In genomic region chr10:61951144-61951483, GRCh38 we compare ENCODE assay signal across 21 cellular contexts. TPM values are rescaled to one million over a fixed set of nuclear protein-coding genes. Genes with fewer than 3 reads are reported as not detected.
DNase-seq lines count a peak whose midpoint lies in the region; ATAC-seq, FAIRE-seq and TF ChIP-seq lines count a peak whose summit lies in the region.
"Had no signal": no experiment of that assay in that cellular context is flagged by ENCODE, and none has a peak within 500 bp of the region (broad histone marks: within the 10 kb centered on the region; RNA-seq: fewer than 3 reads in every experiment).

No MANE protein-coding gene starts in this region.

- H3K27ac Mint-ChIP-seq in naive B cell = peak overlapping the region in 5 of 6 donors; percentile 24 to 86 (median 53)

- H3K36me3 ChIP-seq in DOHH2 (ENCODE audit: control insufficient read depth, low read length) = peaks cover 65% of the 10 kb centered on the region
- peaks cover 7% of the 10 kb centered on the region for H3K36me3 ChIP-seq in effector memory CD4-positive, alpha-beta T cell (ENCODE audit: control insufficient read depth, insufficient read depth, low read length)

- H4K20me1 ChIP-seq in DOHH2 (ENCODE audit: control insufficient read depth, insufficient read depth, low read depth, low read length) = no peaks in the 10 kb centered on the region

- H3K4me2 ChIP-seq in DOHH2 (ENCODE audit: low read length) = no peak overlapping the region
- H3K4me2 ChIP-seq: SK-N-SH had no signal

- ATAC-seq in naive B cell (ENCODE audit: low read depth in 2 of 2) (no peak), HG02610 (IDR thresholded peaks at IDR 0.05; ENCODE audit: unreplicated experiment) (no peak)

- peaks cover 65% of the 10 kb centered on the region for H3K4me1 ChIP-seq in DOHH2 (ENCODE audit: control insufficient read depth, low read length)
- no peaks in the 10 kb centered on the region for H3K4me1 ChIP-seq in effector memory CD4-positive, alpha-beta T cell (ENCODE audit: control insufficient read depth, insufficient read depth, low read length, poor library complexity, severe bottlenecking)
- H3K4me1 ChIP-seq: HAP-1 had no signal

- no peaks in the 10 kb centered on the region for H3K27me3 ChIP-seq in DOHH2 (ENCODE audit: control insufficient read depth, low read length)
- no peaks in the 10 kb centered on the region for H3K27me3 ChIP-seq in effector memory CD4-positive, alpha-beta T cell (replicated peaks; ENCODE audit: control insufficient read depth, insufficient read depth, low read length, poor library complexity, severe bottlenecking)

- no peak for TF ChIP-seq POLR2A in GM12892 (IDR thresholded peaks at IDR 0.05; ENCODE audit: low read depth, low read length)

- H3K27me3 Mint-ChIP-seq in naive B cell = no peaks in the 10 kb centered on the region

- DNase-seq in NCI-H69 (lab: John Stamatoyannopoulos, UW) = peak; percentile 44
- DNase-seq in brain pericyte (ENCODE audit: low read depth, low spot score) = peak; percentile 40
- no peak for DNase-seq in naive B cell
- DNase-seq in effector memory CD4-positive, alpha-beta T cell = no peak
- no peak for DNase-seq in GM12892 (ENCODE audit: insufficient read length)
- DNase-seq in NCI-H1436 treated with DMSO at 0.1 percent for 48 hours (lab: John Stamatoyannopoulos, UW) = no peak
- DNase-seq: ACHN, AML-193, DMS79, NCI-H2029 treated with DMSO at 0.1 percent for 48 hours, NCI-H2171 treated with DMSO at 0.1 percent for 48 hours, NCI-H510A, Right ventricle myocardium superior, SK-N-SH had no signal

- H3K36me3 Mint-ChIP-seq in naive B cell = peaks cover 24 to 33% of the 10 kb centered on the region in 2 donors

- H3F3A ChIP-seq in DOHH2 (ENCODE audit: control insufficient read depth, insufficient read depth) = peaks cover 3% of the 10 kb centered on the region; the same call in 1 of the 2 replicates

- H3K9me2 ChIP-seq in DOHH2 (replicated peaks; ENCODE audit: control insufficient read depth, low read length) = no peaks in the 10 kb centered on the region
- H3K9me2 ChIP-seq: SK-N-SH had no signal

- no peak for TF ChIP-seq CTCF in DOHH2 (IDR thresholded peaks at IDR 0.05; ENCODE audit: low read depth, low read length, poor library complexity, severe bottlenecking)

- peaks cover 29 to 66% (median 45%) of the 10 kb centered on the region in 3 donors for H3K4me1 Mint-ChIP-seq in naive B cell
- H3K4me1 Mint-ChIP-seq: CD14-positive monocyte had no signal

- peak overlapping the region in 1 of 8 donors; percentile 7 for H3K4me3 Mint-ChIP-seq in naive B cell
- H3K4me3 Mint-ChIP-seq: CD14-positive monocyte had no signal

- H3K79me2 ChIP-seq in DOHH2 (ENCODE audit: control insufficient read depth, low read length) = peaks cover 38% of the 10 kb centered on the region

- FAIRE-seq in GM12892 (lab: Jason Lieb, UNC) = no peak
- FAIRE-seq: HTR-8/SVneo, RCC 7860 had no signal

- H3K9me3 ChIP-seq in DOHH2 (ENCODE audit: control insufficient read depth, insufficient read depth, low read length) = no peaks in the 10 kb centered on the region
- H3K9me3 ChIP-seq in effector memory CD4-positive, alpha-beta T cell (ENCODE audit: control insufficient read depth, low read length) = no peaks in the 10 kb centered on the region
- H3K9me3 ChIP-seq: HAP-1, SK-N-SH had no signal

- H3K27ac ChIP-seq in DOHH2 (ENCODE audit: low read depth, low read length) = 0 out of 2 replicates have a peak overlapping the region, but pooled peaks have one; percentile 8
- no peak overlapping the region for H3K27ac ChIP-seq in effector memory CD4-positive, alpha-beta T cell (ENCODE audit: insufficient read depth, low read length, poor library complexity, severe bottlenecking)
- H3K27ac ChIP-seq: HL-60 had no signal

- no peaks in the 10 kb centered on the region for H3K9me3 Mint-ChIP-seq in naive B cell
- H3K9me3 Mint-ChIP-seq: CD14-positive monocyte had no signal

- H3K4me3 ChIP-seq in DOHH2 (ENCODE audit: low read length) = no peak overlapping the region
- no peak overlapping the region for H3K4me3 ChIP-seq in effector memory CD4-positive, alpha-beta T cell (ENCODE audit: insufficient read depth, low read depth, low read length, poor library complexity, severe bottlenecking)
- H3K4me3 ChIP-seq: HAP-1 had no signal

RNA-seq across cellular contexts. Expression of gene ARID5B, which starts 49.6 kb away (rescaled TPM):
- 100 to 1,000 TPM in 5 of 6 donors, 10 to 100 TPM in 1; 68.6 to 165 (median 122) TPM for polyA plus RNA-seq in naive B cell (ENCODE audit: low read depth in 6 of 6)
- polyA plus RNA-seq in GM12892 (2012; ENCODE audit: missing spikeins) = 15.3 TPM

Comparison
In these comparisons a context has a peak if more than half of its experiments do, and no peak if none do; other contexts are left out.
1. DNase-seq: peak in NCI-H69 (single experiment) and brain pericyte (single experiment); none in naive B cell (single experiment), effector memory CD4-positive, alpha-beta T cell (0 of 3), GM12892 (single experiment) and NCI-H1436 treated with DMSO at 0.1 percent for 48 hours (single experiment).